8 cellular contexts compared by ENCODE assay signal in genomic region chr14:104680806-104681688, GRCh38. TPM values are rescaled to one million over a fixed set of nuclear protein-coding genes. Genes with fewer than 3 reads are reported as not detected.
DNase-seq lines count a peak whose midpoint lies in the region; ATAC-seq, FAIRE-seq and TF ChIP-seq lines count a peak whose summit lies in the region.

No MANE protein-coding gene starts in this region.

- no peaks in the 10 kb centered on the region for H3K36me3 ChIP-seq in pancreas

- H3K27me3 ChIP-seq in pancreas = no peaks in the 10 kb centered on the region

- peaks cover 5% of the 10 kb centered on the region for H3K27me3 Mint-ChIP-seq in glutamatergic neuron (ENCODE audit: unreplicated experiment)

- peak; percentile 76 for DNase-seq in UCSD-AML1 (lab: John Stamatoyannopoulos, UW; ENCODE audit: unreplicated experiment)
- DNase-seq in glutamatergic neuron = no peak
- peak in 5 of 6 donors; percentile 80 to 86 (median 83) for DNase-seq in pancreas
- no peak for DNase-seq in activated effector memory CD4-positive, alpha-beta T cell treated with anti-CD3 and anti-CD28 coated beads, Interleukin-2, amount 50 U/mL, for 16 hours
- no peak for DNase-seq in OCI-M2 (lab: John Stamatoyannopoulos, UW; ENCODE audit: unreplicated experiment)

- 46 to 52% methylated on average over 26 of the region's 26 CpGs for WGBS in pancreas, 2 donors

- H3K27ac ChIP-seq in pancreas = peak overlapping the region; percentile 59 to 89 (median 84)

- peak overlapping the region; percentile 79 for H3K27ac Mint-ChIP-seq in glutamatergic neuron (ENCODE audit: unreplicated experiment)

- no peak for FAIRE-seq in pancreas (lab: Jason Lieb, UNC)

- H3K9me3 Mint-ChIP-seq in glutamatergic neuron (ENCODE audit: unreplicated experiment) = no peaks in the 10 kb centered on the region

- H3K4me1 ChIP-seq in pancreas = peaks cover 16 to 33% (median 26%) of the 10 kb centered on the region in 3 donors

- no peaks in the 10 kb centered on the region for H3K36me3 Mint-ChIP-seq in glutamatergic neuron (ENCODE audit: unreplicated experiment)

- H3K4me3 ChIP-seq in pancreas = no peak overlapping the region

- peak overlapping the region; percentile 60 for H3K4me3 Mint-ChIP-seq in glutamatergic neuron (ENCODE audit: unreplicated experiment)

- no peaks in the 10 kb centered on the region for H3K9me3 ChIP-seq in pancreas

- ATAC-seq in HG03469 (IDR thresholded peaks at IDR 0.05; ENCODE audit: unreplicated experiment) = peak; percentile 41
- peak; percentile 75 to 82 (median 80) for ATAC-seq in pancreas
- ATAC-seq in HG02642 (IDR thresholded peaks at IDR 0.05; ENCODE audit: poor library complexity, unreplicated experiment) = no peak

- peaks cover 16% of the 10 kb centered on the region for H3K4me1 Mint-ChIP-seq in glutamatergic neuron (ENCODE audit: low read depth, unreplicated experiment)

- intact Hi-C loops in pancreas (cut with DNase I) = no loop called here

- TF ChIP-seq CTCF in GM12873 (IDR thresholded peaks at IDR 0.05; ENCODE audit: insufficient read depth, low read depth, low read length, missing control alignments) (peak; percentile 40), glutamatergic neuron (IDR thresholded peaks at IDR 0.05; ENCODE audit: partially characterized antibody, unreplicated experiment) (no peak), pancreas (IDR thresholded peaks at IDR 0.05) (no peak)

RNA-seq across cellular contexts. Expression of gene INF2, which starts 8.4 kb away (rescaled TPM):
- total RNA-seq in glutamatergic neuron (ENCODE audit: unreplicated experiment) = 11.8 TPM
- total RNA-seq in pancreas = 10 to 100 TPM; 20.4 to 41.1 (median 23.0) TPM
- 10 to 100 TPM; 79.5 to 80.8 TPM for polyA plus RNA-seq in pancreas

RNA-seq across cellular contexts. Expression of gene ADSS1, which starts 43.0 kb away (rescaled TPM):
- total RNA-seq in glutamatergic neuron (ENCODE audit: unreplicated experiment) (45.1 TPM), pancreas (1 to 10 TPM; 3.5 to 6.4 (median 5.0) TPM)
- polyA plus RNA-seq in pancreas = 1 to 10 TPM; 6.7 to 6.8 TPM

Comparison
In these comparisons a context has a peak if more than half of its experiments do, and no peak if none do; other contexts are left out.
1. DNase-seq: peak in UCSD-AML1 (single experiment) and pancreas (5 of 6); none in glutamatergic neuron (single experiment), activated effector memory CD4-positive, alpha-beta T cell treated with anti-CD3 and anti-CD28 coated beads, Interleukin-2, amount 50 U/mL, for 16 hours (single experiment) and OCI-M2 (single experiment).